8 cellular contexts compared by ENCODE assay signal in the genomic region with DNA sequence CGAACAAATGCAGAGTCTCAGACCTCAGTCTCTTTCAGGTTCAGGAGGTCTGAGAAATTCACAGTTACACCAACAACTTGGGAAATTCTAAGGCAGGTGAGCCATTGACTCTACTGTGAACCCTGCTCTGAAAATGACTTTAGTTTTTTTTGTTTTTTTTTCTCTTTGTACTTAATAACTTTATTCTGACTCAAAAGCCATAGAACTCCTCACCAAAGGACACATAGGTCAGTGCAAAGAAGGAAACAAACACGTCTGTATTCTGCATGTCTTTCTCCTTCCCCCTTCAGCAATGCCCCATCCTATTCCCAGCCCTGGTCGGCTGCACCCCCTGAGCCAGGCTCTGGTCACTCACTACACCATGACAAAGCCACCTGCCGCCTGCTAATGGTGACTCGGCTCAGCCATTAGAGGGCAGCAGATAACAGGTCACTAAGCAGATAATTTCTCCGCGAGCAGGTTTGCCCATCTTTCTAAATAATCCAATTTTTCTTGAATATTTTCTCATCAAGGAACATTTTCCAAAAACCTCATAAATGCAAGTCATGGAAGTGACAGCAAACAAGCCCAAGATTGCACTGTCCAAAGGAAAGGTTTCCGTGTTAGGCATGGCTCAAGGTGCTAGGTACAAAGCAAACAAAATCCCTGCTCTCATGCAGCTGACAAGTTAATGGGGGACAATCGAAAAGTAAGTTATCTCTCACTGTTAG. TPM values are rescaled to one million over a fixed set of nuclear protein-coding genes. Genes with fewer than 3 reads are reported as not detected.
DNase-seq lines count a peak whose midpoint lies in the region; ATAC-seq and TF ChIP-seq lines count a peak whose summit lies in the region.

No MANE protein-coding gene starts in this region.

- peaks cover 6 to 29% of the 10 kb centered on the region in 2 donors for H3K27me3 Mint-ChIP-seq in effector memory CD8-positive, alpha-beta T cell
- H3K27me3 Mint-ChIP-seq in type B pancreatic cell: no peaks in the 10 kb centered on the region

- TF ChIP-seq CTCF in GM06990 (IDR thresholded peaks at IDR 0.05; ENCODE audit: insufficient read depth, low read length, poor library complexity, severe bottlenecking) (peak; percentile 82), HEK293 (tag by site-specific recombination; IDR thresholded peaks at IDR 0.05) (peak; percentile 64), type B pancreatic cell (conservative IDR thresholded peaks at IDR 0.05) (peak; percentile 90)

- H3K9me3 ChIP-seq in HEK293 (ENCODE audit: control insufficient read depth, insufficient read depth, low read depth, low read length): no peaks in the 10 kb centered on the region

- H3K27ac ChIP-seq in HEK293 (ENCODE audit: extremely low read depth, low read depth, low read length): no peak overlapping the region

- H3K9me3 Mint-ChIP-seq in effector memory CD8-positive, alpha-beta T cell: no peaks in the 10 kb centered on the region
- H3K9me3 Mint-ChIP-seq in type B pancreatic cell: no peaks in the 10 kb centered on the region

- H3K36me3 ChIP-seq in GM06990 (ENCODE audit: control insufficient read depth, insufficient read depth, low read length): no peaks in the 10 kb centered on the region
- H3K36me3 ChIP-seq in HEK293 (ENCODE audit: control insufficient read depth in 2 of 2, insufficient read depth in 1 of 2, low read length in 2 of 2): no peaks in the 10 kb centered on the region

- no peak overlapping the region for H3K4me3 Mint-ChIP-seq in effector memory CD8-positive, alpha-beta T cell
- peak overlapping the region; percentile 37 for H3K4me3 Mint-ChIP-seq in type B pancreatic cell

- in situ Hi-C loops in ACHN (cut with HindIII; ENCODE audit: low pct_ligation_motif_present, low pct_unique_long_range_greater_than_20kb, low sequenced_read_pairs): loop anchor here (25.0 kb wide), 1 partner anchor 225 kb away; no protein-coding TSS in a partner anchor

- DNase-seq in ACHN (peak; percentile 66), GM06990 (ENCODE audit: extremely low read depth, insufficient read length) (no peak), M059J (ENCODE audit: low read depth) (peak; percentile 74), SK-N-DZ (ENCODE audit: low spot score) (peak; percentile 69), medulla oblongata (ENCODE audit: extremely low spot score) (peak; percentile 84), type B pancreatic cell (ENCODE audit: extremely low spot score, unreplicated experiment) (no peak)
- DNase-seq in effector memory CD8-positive, alpha-beta T cell: peak in 2 of 3 experiments; percentile 7 to 18

- peak; percentile 58 for ATAC-seq in effector memory CD8-positive, alpha-beta T cell (replicated peaks)

- H3K4me3 ChIP-seq in GM06990 (replicated peaks; ENCODE audit: low read depth, low read length): no peak overlapping the region
- H3K4me3 ChIP-seq in HEK293 (ENCODE audit: low read depth, low read length): no peak overlapping the region; the same call in 1 of the 2 replicates

- CTCF ChIA-PET in HEK293 (lab: Yijun Ruan, JAX): interaction anchor here (0.6 to 1.8 kb wide), 17 partner anchors 9 to 502 kb away, joined by 3 to 6 read pairs (median 3); partner anchors contain the start of gene COMMD2

- POLR2A ChIA-PET in HEK293 (lab: Yijun Ruan, JAX): no interaction called here

- no peaks in the 10 kb centered on the region for H3K27me3 ChIP-seq in GM06990 (replicated peaks; ENCODE audit: control insufficient read depth, insufficient read depth, low read length)

- H3K27ac Mint-ChIP-seq in effector memory CD8-positive, alpha-beta T cell: no peak overlapping the region
- peak overlapping the region; percentile 33 for H3K27ac Mint-ChIP-seq in type B pancreatic cell

- H3K4me1 Mint-ChIP-seq in effector memory CD8-positive, alpha-beta T cell (ENCODE audit: low read depth in 2 of 2): peaks cover 0 to 9% of the 10 kb centered on the region in 2 donors
- peaks cover 20% of the 10 kb centered on the region for H3K4me1 Mint-ChIP-seq in type B pancreatic cell (ENCODE audit: unreplicated experiment)

- no peaks in the 10 kb centered on the region for H3K4me1 ChIP-seq in HEK293 (ENCODE audit: control insufficient read depth, insufficient read depth, low read length)

- H3K36me3 Mint-ChIP-seq in effector memory CD8-positive, alpha-beta T cell (ENCODE audit: insufficient read depth): no peaks in the 10 kb centered on the region
- no peaks in the 10 kb centered on the region for H3K36me3 Mint-ChIP-seq in type B pancreatic cell

TF ChIP-seq in HEK293, 187 proteins besides CTCF, POLR2A, EP300 and RAD21:
- TF ChIP-seq ZNF24 (tag by site-specific recombination; IDR thresholded peaks at IDR 0.05) (no peak), ZNF501 (tag by site-specific recombination; IDR thresholded peaks at IDR 0.05) (no peak), PRDM6 (tag by site-specific recombination; IDR thresholded peaks at IDR 0.05) (no peak), PRDM10 (tag by site-specific recombination; IDR thresholded peaks at IDR 0.05) (peak; percentile 25; the same call in 1 of the 2 replicates), ZNF2 (tag by site-specific recombination; IDR thresholded peaks at IDR 0.05) (peak; percentile 34; the same call in 1 of the 2 replicates), ZNF621 (tag by site-specific recombination; IDR thresholded peaks at IDR 0.05) (no peak), ZNF837 (tag by site-specific recombination; IDR thresholded peaks at IDR 0.05) (no peak), ZNF654 (tag by site-specific recombination; IDR thresholded peaks at IDR 0.05; ENCODE audit: low read depth) (peak; percentile 87), ZNF18 (tag by site-specific recombination; IDR thresholded peaks at IDR 0.05) (no peak), ZBTB17 (tag by site-specific recombination; IDR thresholded peaks at IDR 0.05) (peak; percentile 47), ZNF677 (tag by site-specific recombination; IDR thresholded peaks at IDR 0.05) (no peak)
TF ChIP-seq in HEK293: peak in this region for 4.

RNA-seq across cellular contexts. Expression of gene TM4SF4, which starts 37.7 kb away (rescaled TPM):
- 21.7 TPM in 1 of 2 replicates, not detected in the other for total RNA-seq in M059J (2014; rRNA removed; shearing (Covaris generic))
- polyA plus RNA-seq in SK-N-DZ (2014; cell fraction: cytosol; rRNA removed): not detected in 2 replicates
- polyA plus RNA-seq in SK-N-DZ (2014; cell fraction: nucleus; rRNA removed): not detected in 2 replicates
- total RNA-seq in type B pancreatic cell (ENCODE audit: low replicate concordance): 18.1 and 97.1 TPM in 2 replicates

Comparison
In these comparisons a context has a peak if more than half of its experiments do, and no peak if none do; other contexts are left out.
1. DNase-seq: peak in ACHN (single experiment), M059J (single experiment), SK-N-DZ (single experiment), effector memory CD8-positive, alpha-beta T cell (2 of 3) and medulla oblongata (single experiment); none in GM06990 (single experiment) and type B pancreatic cell (single experiment).
2. Peak in every context shown above with its lines, with median percentiles within 50 percentile points of each other: CTCF ChIP-seq.